Comparison of ENCODE assay signal across 20 cellular contexts in the genomic region with DNA sequence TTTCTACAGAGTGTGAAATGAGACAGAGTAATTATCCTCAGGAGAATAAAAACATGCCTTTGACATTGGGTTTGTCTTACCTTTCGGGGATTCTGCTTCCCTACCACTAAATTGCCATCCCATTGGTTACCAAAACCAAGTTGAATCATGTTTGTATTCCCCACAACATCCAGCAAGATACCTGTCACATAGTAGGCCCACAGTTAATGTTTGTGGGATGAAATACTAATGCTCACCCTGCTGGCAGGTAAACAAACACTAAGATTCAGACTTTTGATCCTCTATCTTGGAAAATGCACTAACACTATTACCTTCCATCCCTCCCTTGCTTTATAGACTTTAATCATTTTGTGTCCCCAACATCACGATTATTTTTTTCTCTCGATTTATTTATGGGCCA. TPM values are rescaled to one million over a fixed set of nuclear protein-coding genes. Genes with fewer than 3 reads are reported as not detected.
DNase-seq lines count a peak whose midpoint lies in the region; ATAC-seq and TF ChIP-seq lines count a peak whose summit lies in the region.
"Had no signal": no experiment of that assay in that cellular context is flagged by ENCODE, and none has a peak within 500 bp of the region (broad histone marks: within the 10 kb centered on the region; RNA-seq: fewer than 3 reads in every experiment).

No MANE protein-coding gene starts in this region.

- no TSS peak for BruUV-seq in Panc1 (replicated peaks; lab: Mats Ljungman, UMichigan)

- H3K4me3 ChIP-seq in HL-60 (replicated peaks; ENCODE audit: insufficient read depth, low read length) (no peak overlapping the region), Panc1 (ENCODE audit: low read depth in 2 of 2, low read length in 2 of 2) (no peak overlapping the region)

- intact Hi-C loops in Panc1 (cut with micrococcal nuclease; ENCODE audit: unreplicated experiment), result no loop called here

- no peaks in the 10 kb centered on the region for H3K36me3 ChIP-seq in Panc1 (ENCODE audit: control insufficient read depth, insufficient read depth, low read length)

- no peaks in the 10 kb centered on the region for H3K36me3 Mint-ChIP-seq in activated T-cell treated with anti-CD3 and anti-CD28 coated beads, Interleukin-2, amount 50 U/mL, for 72 hours (ENCODE audit: insufficient read depth in 2 of 2)

- no peaks in the 10 kb centered on the region for H3K9me3 ChIP-seq in Panc1 (ENCODE audit: control insufficient read depth, insufficient read depth, low read depth, low read length)

- H3K4me3 Mint-ChIP-seq in activated T-cell treated with anti-CD3 and anti-CD28 coated beads, Interleukin-2, amount 50 U/mL, for 72 hours, result peak overlapping the region; percentile 31 to 76
- H3K4me3 Mint-ChIP-seq: CD8-positive, alpha-beta memory T cell had no signal

- H3K9me3 Mint-ChIP-seq in activated T-cell treated with anti-CD3 and anti-CD28 coated beads, Interleukin-2, amount 50 U/mL, for 72 hours, result no peaks in the 10 kb centered on the region
- H3K9me3 Mint-ChIP-seq: CD8-positive, alpha-beta memory T cell had no signal

- H3K27ac ChIP-seq in HL-60 (replicated peaks), result peak overlapping the region; percentile 70
- H3K27ac ChIP-seq in Panc1 (ENCODE audit: low read length), result 0 out of 2 replicates have a peak overlapping the region, but pooled peaks have one; percentile 17
- peak overlapping the region; percentile 27 for H3K27ac ChIP-seq in epithelial cell of prostate
- H3K27ac ChIP-seq: RWPE1 had no signal

- H3K27me3 Mint-ChIP-seq in activated T-cell treated with anti-CD3 and anti-CD28 coated beads, Interleukin-2, amount 50 U/mL, for 72 hours (ENCODE audit: low read depth), result no peaks in the 10 kb centered on the region

- DNase-seq in activated T-cell treated with anti-CD3 and anti-CD28 coated beads, Interleukin-2, amount 50 U/mL, for 72 hours, result no peak
- DNase-seq in activated T-cell treated with anti-CD3 and anti-CD28 coated beads, Interleukin-2, amount 50 U/mL, for 1 hour, result no peak
- DNase-seq in HL-60 (ENCODE audit: low read depth in 1 of 2, low spot score in 1 of 2) (no peak), Panc1 (ENCODE audit: low read depth, low spot score) (no peak), epithelial cell of prostate (ENCODE audit: low read depth, low spot score) (no peak), RPMI8226 (no peak), germinal center (ENCODE audit: low spot score) (no peak)
- DNase-seq: C1 segment of cervical spinal cord; CD8-positive, alpha-beta memory T cell; DMS53; KG1; MV-4-11; NCI-H1417; NCI-H187; NCI-H2107; NCI-H510A; NCI-H774; SIG-M5 had no signal

- H3K27me3 ChIP-seq in HL-60 (ENCODE audit: insufficient read depth, poor library complexity, severe bottlenecking) (no peaks in the 10 kb centered on the region), Panc1 (ENCODE audit: control insufficient read depth, insufficient read depth, low read length) (no peaks in the 10 kb centered on the region)

- TF ChIP-seq CTCF in HL-60 (IDR thresholded peaks at IDR 0.05; ENCODE audit: insufficient read depth, low read length) (no peak), Panc1 (IDR thresholded peaks at IDR 0.05) (no peak)

- H3K27ac Mint-ChIP-seq in activated T-cell treated with anti-CD3 and anti-CD28 coated beads, Interleukin-2, amount 50 U/mL, for 72 hours, result peak overlapping the region; percentile 86
- H3K27ac Mint-ChIP-seq: CD8-positive, alpha-beta memory T cell had no signal

- peaks cover 7% of the 10 kb centered on the region; the same call in 1 of the 2 replicates for H3K4me1 ChIP-seq in Panc1 (ENCODE audit: control insufficient read depth, insufficient read depth, low read length)

- ATAC-seq in activated T-cell treated with anti-CD3 and anti-CD28 coated beads, Interleukin-2, amount 50 U/mL, for 72 hours (replicated peaks in 1 of 2), result peak in 1 of 2 donors; percentile 1
- ATAC-seq in Panc1 (no peak), HG03108 (IDR thresholded peaks at IDR 0.05; ENCODE audit: unreplicated experiment) (no peak)

- CTCF ChIA-PET in Panc1 (lab: Charles Lee), result no interaction called here

- peaks cover 29% of the 10 kb centered on the region for H3K4me1 Mint-ChIP-seq in activated T-cell treated with anti-CD3 and anti-CD28 coated beads, Interleukin-2, amount 50 U/mL, for 72 hours (ENCODE audit: low read depth)

- POLR2A ChIA-PET in Panc1 (lab: Charles Lee), result no interaction called here

- in situ Hi-C loops in Panc1 (cut with HindIII; ENCODE audit: low pct_unique_long_range_greater_than_20kb, low sequenced_read_pairs), result no loop called here

RNA-seq across cellular contexts. Expression of a gene that starts 8.2 kb away (rescaled TPM):
- total RNA-seq in activated T-cell treated with anti-CD3 and anti-CD28 coated beads, Interleukin-2, amount 50 U/mL, for 72 hours, result 10 to 100 TPM; 22.1 to 28.7 TPM
- 77.8 TPM for total RNA-seq in Panc1 (2021; ENCODE audit: unreplicated experiment)
- 32.4 TPM for polyA plus RNA-seq in Panc1 (2012; ENCODE audit: insufficient read length)

Comparison
In these comparisons a context has a peak if more than half of its experiments do, and no peak if none do; other contexts are left out.
1. H3K27ac ChIP-seq: peak in every context shown above with its lines; median percentile 70 in HL-60; 27 in epithelial cell of prostate; 17 in Panc1.